ENCODE assay signal across 33 cellular contexts in the genomic region with DNA sequence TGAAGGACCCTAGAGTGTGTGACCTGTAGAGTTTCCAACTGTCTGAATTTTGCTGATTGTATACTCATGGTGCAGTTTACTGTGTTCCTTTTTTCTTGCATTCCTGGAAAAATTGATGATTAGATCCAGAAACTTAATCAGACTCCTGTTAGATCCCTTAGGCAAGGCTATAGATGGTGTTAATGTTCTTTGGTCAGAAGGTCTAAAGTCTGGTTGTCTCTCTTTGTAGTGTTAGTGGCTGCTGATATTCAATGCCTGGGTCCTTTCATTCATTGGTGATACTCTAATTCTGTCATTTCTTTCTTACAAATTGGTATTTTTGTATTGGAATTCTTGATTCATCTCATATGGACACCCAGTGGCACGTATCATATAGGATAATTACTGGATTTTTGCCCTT. TPM values are rescaled to one million over a fixed set of nuclear protein-coding genes. Genes with fewer than 3 reads are reported as not detected.
DNase-seq lines count a peak whose midpoint lies in the region; ATAC-seq and TF ChIP-seq lines count a peak whose summit lies in the region.
"Had no signal": no experiment of that assay in that cellular context is flagged by ENCODE, and none has a peak within 500 bp of the region (broad histone marks: within the 10 kb centered on the region; RNA-seq: fewer than 3 reads in every experiment).

No MANE protein-coding gene starts in this region.

- H3K4me3 ChIP-seq in liver (ENCODE audit: low read depth in 1 of 3, low read length in 3 of 3), result no peak overlapping the region
- H3K4me3 ChIP-seq: coronary artery, MG63, psoas muscle, sigmoid colon, SK-N-MC, tibial nerve had no signal

- no peaks in the 10 kb centered on the region for H3K27me3 ChIP-seq in liver (ENCODE audit: control insufficient read depth in 4 of 4, insufficient read depth in 4 of 4, low read length in 3 of 4)
- H3K27me3 ChIP-seq: MG63, sigmoid colon, tibial nerve had no signal

- intact Hi-C loops in activated T-helper 2 cell treated with anti-CD3 and anti-CD28 coated beads, Interferon-gamma antibody, Interleukin-2, Interleukin-4, amounts not matched to agents 10 μg/mL and 5 μg/mL and 100 μg/mL, durations not matched to agents 14 hours and 24 hours and 36 hours (cut with micrococcal nuclease), result no loop called here

- H3K27ac Mint-ChIP-seq in activated T-cell treated with anti-CD3 and anti-CD28 coated beads, Interleukin-2, amount 50 U/mL, for 24 hours, result peak overlapping the region; percentile 56
- no peak overlapping the region for H3K27ac Mint-ChIP-seq in activated T-cell treated with anti-CD3 and anti-CD28 coated beads, Interleukin-2, amount 50 U/mL, for 72 hours
- H3K27ac Mint-ChIP-seq in activated T-helper 2 cell treated with anti-CD3 and anti-CD28 coated beads, Interferon-gamma antibody, Interleukin-2, Interleukin-4, amounts not matched to agents 10 μg/mL and 5 μg/mL and 100 μg/mL, durations not matched to agents 14 hours and 24 hours and 36 hours, result peak overlapping the region; percentile 36
- H3K27ac Mint-ChIP-seq in type B pancreatic cell, result peak overlapping the region; percentile 32
- H3K27ac Mint-ChIP-seq in T-helper 2 cell treated with Interferon-gamma antibody and Interleukin-4, amounts not matched to agents 5 μg/mL and 100 μg/mL, for 36 hours, result no peak overlapping the region
- H3K27ac Mint-ChIP-seq: activated naive CD8-positive, alpha-beta T cell treated with anti-CD3 and anti-CD28 coated beads, Interleukin-2, amount 10 ng/mL, durations not matched to agents 7 days and 5 days; HFFc6; mesothelial cell of epicardium had no signal

- no peak for ATAC-seq in activated T-cell treated with anti-CD3 and anti-CD28 coated beads, Interleukin-2, amount 50 U/mL, for 72 hours (replicated peaks in 1 of 2)
- ATAC-seq: activated CD8-positive, alpha-beta T cell treated with anti-CD3 and anti-CD28 coated beads for 36 hours; left ventricle myocardium superior; psoas muscle had no signal

- DNase-seq in activated T-cell treated with anti-CD3 and anti-CD28 coated beads, Interleukin-2, amount 50 U/mL, for 24 hours, result no peak
- DNase-seq in activated T-cell treated with anti-CD3 and anti-CD28 coated beads, Interleukin-2, amount 50 U/mL, for 72 hours, result no peak
- DNase-seq in activated T-helper 2 cell treated with anti-CD3 and anti-CD28 coated beads, Interferon-gamma antibody, Interleukin-2, Interleukin-4, amounts not matched to agents 10 μg/mL and 5 μg/mL and 100 μg/mL, durations not matched to agents 14 hours and 24 hours and 36 hours (ENCODE audit: low spot score), result no peak
- no peak for DNase-seq in type B pancreatic cell (ENCODE audit: extremely low spot score, unreplicated experiment)
- DNase-seq in OCI-M2 (lab: John Stamatoyannopoulos, UW; ENCODE audit: unreplicated experiment), result no peak
- no peak for DNase-seq in T-helper 2 cell treated with Interferon-gamma antibody and Interleukin-4, amounts not matched to agents 5 μg/mL and 100 μg/mL, for 36 hours (ENCODE audit: low spot score)
- DNase-seq in anterior cingulate cortex (lab: John Stamatoyannopoulos, UW), result no peak
- DNase-seq: activated CD8-positive, alpha-beta memory T cell treated with anti-CD3 and anti-CD28 coated beads, Interleukin-2, amount 50 U/mL, for 48 hours; activated CD8-positive, alpha-beta T cell treated with anti-CD3 and anti-CD28 coated beads for 36 hours; activated naive CD8-positive, alpha-beta T cell treated with anti-CD3 and anti-CD28 coated beads, Interleukin-2, amount 10 ng/mL, durations not matched to agents 7 days and 5 days; C1 segment of cervical spinal cord; effector memory CD4-positive, alpha-beta T cell; erythroblast; HFFc6; KBM-7; left ventricle myocardium superior; MG63; NCI-H1105 treated with DMSO at 0.1 percent for 48 hours; NCI-H1930; NCI-H2171 treated with DMSO at 0.1 percent for 48 hours; NCI-H510A treated with DMSO at 0.1 percent for 48 hours; occipital lobe; OCI-M1; psoas muscle; sigmoid colon; stimulated activated CD4-positive, alpha-beta T cell treated with anti-CD3 and anti-CD28 coated beads, Interleukin-4, amount 100 ng/mL, for 4 hours; T-helper 2 cell had no signal

- TF ChIP-seq CTCF in liver (IDR thresholded peaks at IDR 0.05; ENCODE audit: low read depth, low read length, missing input control) (no peak), type B pancreatic cell (conservative IDR thresholded peaks at IDR 0.05) (no peak)

- H3K9me3 Mint-ChIP-seq in activated T-cell treated with anti-CD3 and anti-CD28 coated beads, Interleukin-2, amount 50 U/mL, for 24 hours, result no peaks in the 10 kb centered on the region
- no peaks in the 10 kb centered on the region for H3K9me3 Mint-ChIP-seq in activated T-cell treated with anti-CD3 and anti-CD28 coated beads, Interleukin-2, amount 50 U/mL, for 72 hours
- no peaks in the 10 kb centered on the region for H3K9me3 Mint-ChIP-seq in activated T-helper 2 cell treated with anti-CD3 and anti-CD28 coated beads, Interferon-gamma antibody, Interleukin-2, Interleukin-4, amounts not matched to agents 10 μg/mL and 5 μg/mL and 100 μg/mL, durations not matched to agents 14 hours and 24 hours and 36 hours
- H3K9me3 Mint-ChIP-seq in type B pancreatic cell, result no peaks in the 10 kb centered on the region
- no peaks in the 10 kb centered on the region for H3K9me3 Mint-ChIP-seq in T-helper 2 cell treated with Interferon-gamma antibody and Interleukin-4, amounts not matched to agents 5 μg/mL and 100 μg/mL, for 36 hours
- H3K9me3 Mint-ChIP-seq: activated CD8-positive, alpha-beta T cell treated with anti-CD3 and anti-CD28 coated beads for 36 hours; activated naive CD8-positive, alpha-beta T cell treated with anti-CD3 and anti-CD28 coated beads, Interleukin-2, amount 10 ng/mL, durations not matched to agents 7 days and 5 days; HFFc6; mesothelial cell of epicardium had no signal

- H3K4me3 Mint-ChIP-seq in activated T-cell treated with anti-CD3 and anti-CD28 coated beads, Interleukin-2, amount 50 U/mL, for 24 hours, result peak overlapping the region; percentile 11
- H3K4me3 Mint-ChIP-seq in activated T-cell treated with anti-CD3 and anti-CD28 coated beads, Interleukin-2, amount 50 U/mL, for 72 hours, result peak overlapping the region in 1 of 2 donors; percentile 53
- H3K4me3 Mint-ChIP-seq in activated T-helper 2 cell treated with anti-CD3 and anti-CD28 coated beads, Interferon-gamma antibody, Interleukin-2, Interleukin-4, amounts not matched to agents 10 μg/mL and 5 μg/mL and 100 μg/mL, durations not matched to agents 14 hours and 24 hours and 36 hours (ENCODE audit: low read depth), result no peak overlapping the region
- no peak overlapping the region for H3K4me3 Mint-ChIP-seq in type B pancreatic cell
- no peak overlapping the region for H3K4me3 Mint-ChIP-seq in T-helper 2 cell treated with Interferon-gamma antibody and Interleukin-4, amounts not matched to agents 5 μg/mL and 100 μg/mL, for 36 hours
- H3K4me3 Mint-ChIP-seq: activated CD8-positive, alpha-beta T cell treated with anti-CD3 and anti-CD28 coated beads for 36 hours; activated naive CD8-positive, alpha-beta T cell treated with anti-CD3 and anti-CD28 coated beads, Interleukin-2, amount 10 ng/mL, durations not matched to agents 7 days and 5 days; HFFc6; mesothelial cell of epicardium had no signal

- no peak for TF ChIP-seq RAD21 in liver (IDR thresholded peaks at IDR 0.05)

- H3K36me3 ChIP-seq in liver (ENCODE audit: control insufficient read depth in 4 of 4, insufficient read depth in 3 of 4, low read depth in 1 of 4, low read length in 3 of 4), result no peaks in the 10 kb centered on the region

- peaks cover 76% of the 10 kb centered on the region for H3K4me1 Mint-ChIP-seq in activated T-cell treated with anti-CD3 and anti-CD28 coated beads, Interleukin-2, amount 50 U/mL, for 24 hours (ENCODE audit: low read depth)
- peaks cover 80% of the 10 kb centered on the region for H3K4me1 Mint-ChIP-seq in activated T-cell treated with anti-CD3 and anti-CD28 coated beads, Interleukin-2, amount 50 U/mL, for 72 hours (ENCODE audit: low read depth)
- H3K4me1 Mint-ChIP-seq in activated T-helper 2 cell treated with anti-CD3 and anti-CD28 coated beads, Interferon-gamma antibody, Interleukin-2, Interleukin-4, amounts not matched to agents 10 μg/mL and 5 μg/mL and 100 μg/mL, durations not matched to agents 14 hours and 24 hours and 36 hours (ENCODE audit: low read depth), result peaks cover 39% of the 10 kb centered on the region
- H3K4me1 Mint-ChIP-seq in type B pancreatic cell (ENCODE audit: unreplicated experiment), result peaks cover 19% of the 10 kb centered on the region
- H3K4me1 Mint-ChIP-seq in T-helper 2 cell treated with Interferon-gamma antibody and Interleukin-4, amounts not matched to agents 5 μg/mL and 100 μg/mL, for 36 hours (ENCODE audit: low read depth), result peaks cover 33% of the 10 kb centered on the region

- peaks cover 83% of the 10 kb centered on the region for H3K36me3 Mint-ChIP-seq in activated T-cell treated with anti-CD3 and anti-CD28 coated beads, Interleukin-2, amount 50 U/mL, for 24 hours (ENCODE audit: low read depth)
- H3K36me3 Mint-ChIP-seq in activated T-cell treated with anti-CD3 and anti-CD28 coated beads, Interleukin-2, amount 50 U/mL, for 72 hours (ENCODE audit: insufficient read depth in 2 of 2), result peaks cover 8 to 28% of the 10 kb centered on the region in 2 donors
- H3K36me3 Mint-ChIP-seq in activated T-helper 2 cell treated with anti-CD3 and anti-CD28 coated beads, Interferon-gamma antibody, Interleukin-2, Interleukin-4, amounts not matched to agents 10 μg/mL and 5 μg/mL and 100 μg/mL, durations not matched to agents 14 hours and 24 hours and 36 hours (ENCODE audit: low read depth), result peaks cover 45% of the 10 kb centered on the region
- H3K36me3 Mint-ChIP-seq in type B pancreatic cell, result peaks cover 19% of the 10 kb centered on the region
- peaks cover 33% of the 10 kb centered on the region for H3K36me3 Mint-ChIP-seq in T-helper 2 cell treated with Interferon-gamma antibody and Interleukin-4, amounts not matched to agents 5 μg/mL and 100 μg/mL, for 36 hours (ENCODE audit: low read depth)

- WGBS in liver, result 96% methylated on average over 1 of the region's 1 CpG

- no peaks in the 10 kb centered on the region for H3K9me3 ChIP-seq in liver (ENCODE audit: control insufficient read depth in 4 of 4, low read length in 3 of 4)
- H3K9me3 ChIP-seq: MG63, psoas muscle, sigmoid colon, tibial nerve had no signal

- H3K4me1 ChIP-seq in liver (ENCODE audit: control insufficient read depth in 4 of 4, insufficient read depth in 4 of 4, low read length in 3 of 4), result peaks cover 5 to 51% (median 48%) of the 10 kb centered on the region in 4 donors

- H3K27me3 Mint-ChIP-seq in activated T-cell treated with anti-CD3 and anti-CD28 coated beads, Interleukin-2, amount 50 U/mL, for 24 hours, result no peaks in the 10 kb centered on the region
- H3K27me3 Mint-ChIP-seq in activated T-cell treated with anti-CD3 and anti-CD28 coated beads, Interleukin-2, amount 50 U/mL, for 72 hours (ENCODE audit: low read depth), result no peaks in the 10 kb centered on the region
- H3K27me3 Mint-ChIP-seq in activated T-helper 2 cell treated with anti-CD3 and anti-CD28 coated beads, Interferon-gamma antibody, Interleukin-2, Interleukin-4, amounts not matched to agents 10 μg/mL and 5 μg/mL and 100 μg/mL, durations not matched to agents 14 hours and 24 hours and 36 hours (ENCODE audit: low read depth), result no peaks in the 10 kb centered on the region
- H3K27me3 Mint-ChIP-seq in type B pancreatic cell, result no peaks in the 10 kb centered on the region
- no peaks in the 10 kb centered on the region for H3K27me3 Mint-ChIP-seq in T-helper 2 cell treated with Interferon-gamma antibody and Interleukin-4, amounts not matched to agents 5 μg/mL and 100 μg/mL, for 36 hours (ENCODE audit: low read depth)
- H3K27me3 Mint-ChIP-seq: activated CD8-positive, alpha-beta T cell treated with anti-CD3 and anti-CD28 coated beads for 36 hours; activated naive CD8-positive, alpha-beta T cell treated with anti-CD3 and anti-CD28 coated beads, Interleukin-2, amount 10 ng/mL, durations not matched to agents 7 days and 5 days had no signal

- H3K9ac ChIP-seq in liver (ENCODE audit: low read depth in 1 of 2, low read length in 2 of 2), result no peak overlapping the region

- H3K27ac ChIP-seq in liver (ENCODE audit: low read depth in 1 of 2, low read length in 2 of 2), result no peak overlapping the region
- H3K27ac ChIP-seq: 22Rv1, coronary artery, psoas muscle, sigmoid colon, SK-N-MC, tibial nerve had no signal

RNA-seq across cellular contexts. Expression of gene CCNT2, which starts 6.3 kb away (rescaled TPM):
- 10 to 100 TPM; 37.8 to 44.0 TPM for total RNA-seq in activated T-cell treated with anti-CD3 and anti-CD28 coated beads, Interleukin-2, amount 50 U/mL, for 72 hours
- total RNA-seq in activated T-helper 2 cell treated with anti-CD3 and anti-CD28 coated beads, Interferon-gamma antibody, Interleukin-2, Interleukin-4, amounts not matched to agents 10 μg/mL and 5 μg/mL and 100 μg/mL, durations not matched to agents 14 hours and 24 hours and 36 hours, result 39.2 and 41.0 TPM in 2 replicates
- 10 to 100 TPM; 20.6 to 33.0 TPM for total RNA-seq in liver
- 1 to 10 TPM; 6.0 to 9.1 TPM for polyA plus RNA-seq in liver
- 47.3 and 55.1 TPM in 2 replicates for total RNA-seq in type B pancreatic cell (ENCODE audit: low replicate concordance)

Comparison
In these comparisons a context has a peak if more than half of its experiments do, and no peak if none do; other contexts are left out.
1. H3K27ac Mint-ChIP-seq: peak in activated T-cell treated with anti-CD3 and anti-CD28 coated beads, Interleukin-2, amount 50 U/mL, for 24 hours (single experiment), activated T-helper 2 cell treated with anti-CD3 and anti-CD28 coated beads, Interferon-gamma antibody, Interleukin-2, Interleukin-4, amounts not matched to agents 10 μg/mL and 5 μg/mL and 100 μg/mL, durations not matched to agents 14 hours and 24 hours and 36 hours (single experiment) and type B pancreatic cell (single experiment); none in activated T-cell treated with anti-CD3 and anti-CD28 coated beads, Interleukin-2, amount 50 U/mL, for 72 hours (single experiment) and T-helper 2 cell treated with Interferon-gamma antibody and Interleukin-4, amounts not matched to agents 5 μg/mL and 100 μg/mL, for 36 hours (single experiment).